ENCODE assay signal across 1 cellular context in the genomic region with DNA sequence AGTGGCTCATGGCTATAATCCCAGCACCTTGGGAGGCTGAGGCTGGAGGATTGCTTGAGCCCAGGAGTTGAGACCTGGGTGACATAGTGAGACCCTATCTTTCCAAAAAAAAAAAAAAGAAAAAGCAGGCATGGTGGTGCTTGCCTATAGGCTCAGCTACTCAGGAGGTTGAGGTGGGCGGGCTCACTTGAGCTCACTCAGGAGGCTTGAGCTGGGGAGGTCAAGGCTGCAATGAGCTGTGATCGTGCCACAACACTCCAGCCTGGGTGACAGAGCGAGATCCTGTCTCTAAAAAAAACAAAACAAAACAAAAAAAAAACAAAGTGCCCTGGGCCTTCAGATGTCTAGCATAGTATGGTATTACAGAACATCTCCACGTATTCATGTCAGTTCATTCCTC.
TF ChIP-seq lines count a peak whose summit lies in the region.

No MANE protein-coding gene starts in this region.

TF ChIP-seq in GM23338, 12 proteins besides CTCF, POLR2A, EP300 and RAD21 (continued from another document):
- TF ChIP-seq, protein P1, sequence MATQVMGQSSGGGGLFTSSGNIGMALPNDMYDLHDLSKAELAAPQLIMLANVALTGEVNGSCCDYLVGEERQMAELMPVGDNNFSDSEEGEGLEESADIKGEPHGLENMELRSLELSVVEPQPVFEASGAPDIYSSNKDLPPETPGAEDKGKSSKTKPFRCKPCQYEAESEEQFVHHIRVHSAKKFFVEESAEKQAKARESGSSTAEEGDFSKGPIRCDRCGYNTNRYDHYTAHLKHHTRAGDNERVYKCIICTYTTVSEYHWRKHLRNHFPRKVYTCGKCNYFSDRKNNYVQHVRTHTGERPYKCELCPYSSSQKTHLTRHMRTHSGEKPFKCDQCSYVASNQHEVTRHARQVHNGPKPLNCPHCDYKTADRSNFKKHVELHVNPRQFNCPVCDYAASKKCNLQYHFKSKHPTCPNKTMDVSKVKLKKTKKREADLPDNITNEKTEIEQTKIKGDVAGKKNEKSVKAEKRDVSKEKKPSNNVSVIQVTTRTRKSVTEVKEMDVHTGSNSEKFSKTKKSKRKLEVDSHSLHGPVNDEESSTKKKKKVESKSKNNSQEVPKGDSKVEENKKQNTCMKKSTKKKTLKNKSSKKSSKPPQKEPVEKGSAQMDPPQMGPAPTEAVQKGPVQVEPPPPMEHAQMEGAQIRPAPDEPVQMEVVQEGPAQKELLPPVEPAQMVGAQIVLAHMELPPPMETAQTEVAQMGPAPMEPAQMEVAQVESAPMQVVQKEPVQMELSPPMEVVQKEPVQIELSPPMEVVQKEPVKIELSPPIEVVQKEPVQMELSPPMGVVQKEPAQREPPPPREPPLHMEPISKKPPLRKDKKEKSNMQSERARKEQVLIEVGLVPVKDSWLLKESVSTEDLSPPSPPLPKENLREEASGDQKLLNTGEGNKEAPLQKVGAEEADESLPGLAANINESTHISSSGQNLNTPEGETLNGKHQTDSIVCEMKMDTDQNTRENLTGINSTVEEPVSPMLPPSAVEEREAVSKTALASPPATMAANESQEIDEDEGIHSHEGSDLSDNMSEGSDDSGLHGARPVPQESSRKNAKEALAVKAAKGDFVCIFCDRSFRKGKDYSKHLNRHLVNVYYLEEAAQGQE (IDR thresholded peaks at IDR 0.05; ENCODE audit: unreplicated experiment) = no peak
- TF ChIP-seq JUNB (IDR thresholded peaks at IDR 0.05; ENCODE audit: unreplicated experiment) (no peak), ZNF462 (CRISPR knock-in tag; IDR thresholded peaks at IDR 0.05) (no peak), POLR2AphosphoS5 (IDR thresholded peaks at IDR 0.05; ENCODE audit: low read depth) (no peak)
TF ChIP-seq in GM23338: peak in this region for 0.
